ENCODE assay signal across 12 cellular contexts in genomic region chrX:13008189-13008533, GRCh38. TPM values are rescaled to one million over a fixed set of nuclear protein-coding genes. Genes with fewer than 3 reads are reported as not detected.
DNase-seq lines count a peak whose midpoint lies in the region; ATAC-seq and TF ChIP-seq lines count a peak whose summit lies in the region.
"Had no signal": no experiment of that assay in that cellular context is flagged by ENCODE, and none has a peak within 500 bp of the region (broad histone marks: within the 10 kb centered on the region; RNA-seq: fewer than 3 reads in every experiment).

No MANE protein-coding gene starts in this region.

- no peaks in the 10 kb centered on the region; a peak in 2 of 22 replicates for H3K9me3 ChIP-seq in BLaER1 treated with 17β-estradiol and CSF1 and Interleukin-3, amounts not matched to agents 10 nM and 100 nM (replicated peaks in 1 of 11)
- no peaks in the 10 kb centered on the region for H3K9me3 ChIP-seq in MM.1S (replicated peaks; ENCODE audit: insufficient read depth, low read length)

- peak overlapping the region; percentile 47 to 89 (median 86) for H3K4me2 ChIP-seq in BLaER1 treated with 17β-estradiol and CSF1 and Interleukin-3, amounts not matched to agents 10 nM and 100 nM
- H3K4me2 ChIP-seq in MM.1S (ENCODE audit: low read depth, low read length), result peak overlapping the region; percentile 27; the same call in 1 of the 2 replicates

- peaks cover 57 to 100% (median 76%) of the 10 kb centered on the region in 10 experiments for H3K4me1 ChIP-seq in BLaER1 treated with 17β-estradiol and CSF1 and Interleukin-3, amounts not matched to agents 10 nM and 100 nM
- peaks cover 41% of the 10 kb centered on the region for H3K4me1 ChIP-seq in MM.1S (ENCODE audit: low read length)

- peak overlapping the region; percentile 46 to 98 (median 89); a peak in 19 of 22 replicates for H3K27ac ChIP-seq in BLaER1 treated with 17β-estradiol and CSF1 and Interleukin-3, amounts not matched to agents 10 nM and 100 nM
- H3K27ac ChIP-seq in MM.1S (ENCODE audit: low read length), result no peak overlapping the region

- peaks cover 58% of the 10 kb centered on the region for H3K4me1 Mint-ChIP-seq in brain

- peaks cover 18% of the 10 kb centered on the region; the same call in 1 of the 2 replicates for H3F3A ChIP-seq in MM.1S (ENCODE audit: insufficient read depth, low read length)

- H2AFZ ChIP-seq in MM.1S (ENCODE audit: low read length), result no peak overlapping the region

- H3K27ac Mint-ChIP-seq in brain, result peak overlapping the region in 3 of 5 experiments; percentile 10 to 93 (median 81)
- H3K27ac Mint-ChIP-seq: activated naive CD4-positive, alpha-beta T cell treated with anti-CD3 and anti-CD28 coated beads, Interleukin-2, amount 50 U/mL, for 72 hours had no signal

- H4K20me1 ChIP-seq in BLaER1 treated with 17β-estradiol and CSF1 and Interleukin-3, amounts not matched to agents 10 nM and 100 nM, result peaks cover 0 to 7% (median 0%) of the 10 kb centered on the region in 11 experiments; a peak in 2 of 22 replicates
- H4K20me1 ChIP-seq in MM.1S (ENCODE audit: insufficient read depth, low read length), result no peaks in the 10 kb centered on the region

- H3K27me3 Mint-ChIP-seq in brain, result no peaks in the 10 kb centered on the region

- ATAC-seq in GM19324 (IDR thresholded peaks at IDR 0.05; ENCODE audit: low FRiP score, unreplicated experiment), result peak; percentile 44
- no peak for ATAC-seq in GM19452 (IDR thresholded peaks at IDR 0.05; ENCODE audit: unreplicated experiment)
- ATAC-seq: activated naive CD4-positive, alpha-beta T cell treated with anti-CD3 and anti-CD28 coated beads, Interleukin-2, amount 50 U/mL, for 72 hours had no signal

- H3K36me3 ChIP-seq in BLaER1 treated with 17β-estradiol and CSF1 and Interleukin-3, amounts not matched to agents 10 nM and 100 nM, result no peaks in the 10 kb centered on the region
- H3K36me3 ChIP-seq in MM.1S (replicated peaks; ENCODE audit: insufficient read depth, low read length), result no peaks in the 10 kb centered on the region

- no peaks in the 10 kb centered on the region for H3K9me3 Mint-ChIP-seq in brain
- H3K9me3 Mint-ChIP-seq: activated naive CD4-positive, alpha-beta T cell treated with anti-CD3 and anti-CD28 coated beads, Interleukin-2, amount 50 U/mL, for 72 hours had no signal

- H3K36me3 Mint-ChIP-seq in brain, result no peaks in the 10 kb centered on the region

- H3K79me2 ChIP-seq in MM.1S (ENCODE audit: low read length), result no peaks in the 10 kb centered on the region

- 0 out of 22 replicates have a peak, but pooled peaks cover 0 to 14% (median 0%) of the 10 kb centered on the region in 11 experiments for H3K27me3 ChIP-seq in BLaER1 treated with 17β-estradiol and CSF1 and Interleukin-3, amounts not matched to agents 10 nM and 100 nM
- no peaks in the 10 kb centered on the region for H3K27me3 ChIP-seq in MM.1S (replicated peaks; ENCODE audit: insufficient read depth, low read length)

- TF ChIP-seq CTCF in MM.1S (IDR thresholded peaks at IDR 0.05; ENCODE audit: low read length), result no peak
- no peak for TF ChIP-seq CTCF in brain (conservative IDR thresholded peaks at IDR 0.05)

- no peak overlapping the region for H3K4me3 Mint-ChIP-seq in brain

- no peaks in the 10 kb centered on the region for H3K9me2 ChIP-seq in MM.1S (replicated peaks; ENCODE audit: insufficient read depth, low read length)

- H3K9ac ChIP-seq in BLaER1 treated with 17β-estradiol and CSF1 and Interleukin-3, amounts not matched to agents 10 nM and 100 nM, result peak overlapping the region in 6 of 11 experiments; percentile 0 to 81 (median 28); a peak in 10 of 22 replicates
- H3K9ac ChIP-seq in MM.1S (ENCODE audit: low read length), result no peak overlapping the region

- no peak overlapping the region for H3K4me3 ChIP-seq in BLaER1 treated with 17β-estradiol and CSF1 and Interleukin-3, amounts not matched to agents 10 nM and 100 nM
- no peak overlapping the region for H3K4me3 ChIP-seq in MM.1S (ENCODE audit: low read length)

- no peak for DNase-seq in MM.1S
- no peak for DNase-seq in NCI-H1105 treated with DMSO at 0.1 percent for 48 hours (lab: John Stamatoyannopoulos, UW)
- DNase-seq in HK-2 (ENCODE audit: unreplicated experiment), result no peak
- DNase-seq in anterior cingulate cortex (lab: John Stamatoyannopoulos, UW), result no peak
- DNase-seq: COR-L47; NCI-H1930; stimulated activated CD4-positive, alpha-beta T cell treated with anti-CD3 and anti-CD28 coated beads, Interleukin-12 subunit alpha, Interleukin-12 subunit beta, amount 100 ng/mL, for 4 hours had no signal

RNA-seq across cellular contexts. Expression of gene TMSB4X, which starts 33.3 kb away (rescaled TPM):
- 3,699 TPM for polyA plus RNA-seq in brain (ENCODE audit: insufficient read depth, low read depth, low replicate concordance)

RNA-seq across cellular contexts. Expression of gene FAM9C, which starts 36.3 kb away (rescaled TPM):
- polyA plus RNA-seq in brain (ENCODE audit: insufficient read depth, low read depth, low replicate concordance), result not detected
